35 cellular contexts compared by ENCODE assay signal in the genomic region with DNA sequence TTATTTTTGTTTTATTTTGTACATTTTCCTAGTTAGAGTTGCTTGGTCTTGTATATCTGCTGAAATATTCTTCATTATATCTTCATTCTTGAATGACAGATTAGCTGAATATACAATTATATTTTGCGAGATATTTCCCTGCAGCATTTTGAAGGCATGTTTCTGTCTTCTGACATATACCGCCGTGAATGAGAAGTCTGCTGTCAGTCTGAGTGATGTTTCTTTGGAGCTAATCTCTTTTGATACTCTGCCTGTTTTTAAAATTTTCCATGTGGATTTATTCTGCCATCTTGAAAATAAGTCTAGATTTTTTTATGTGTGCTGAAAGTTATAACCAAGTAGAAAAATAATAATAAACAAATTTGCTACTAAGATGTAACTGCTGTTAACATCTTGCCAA.
"Had no signal": no experiment of that assay in that cellular context is flagged by ENCODE, and none has a peak within 500 bp of the region (broad histone marks: within the 10 kb centered on the region; RNA-seq: fewer than 3 reads in every experiment).

No MANE protein-coding gene starts in this region.

- H3K4me2 ChIP-seq: KMS-11 had no signal

- H3K9ac ChIP-seq: KMS-11 had no signal

- H3K36me3 ChIP-seq: MG63 had no signal

- H3K27me3 ChIP-seq: MG63 had no signal

- DNase-seq: Karpas-422, Kasumi-1, MG63, MM.1S, MV-4-11, NCI-H1048, NCI-H1092, NCI-H1092 treated with DMSO at 0.1 percent for 48 hours, NCI-H1105, NCI-H1105 treated with DMSO at 0.1 percent for 48 hours, NCI-H1417, NCI-H1417 treated with DMSO at 0.1 percent for 48 hours, NCI-H1436, NCI-H1436 treated with DMSO at 0.1 percent for 48 hours, NCI-H146, NCI-H1694, NCI-H1694 treated with DMSO at 0.1 percent for 48 hours, NCI-H187, NCI-H187 treated with DMSO at 0.1 percent for 48 hours, NCI-H1930, NCI-H2029, NCI-H2029 treated with DMSO at 0.1 percent for 48 hours, NCI-H2081, NCI-H2081 treated with DMSO at 0.1 percent for 48 hours, NCI-H2107, NCI-H2171, NCI-H2171 treated with DMSO at 0.1 percent for 48 hours, NCI-H2227 treated with DMSO at 0.1 percent for 48 hours, NCI-H226, NCI-H345, NCI-H446, NCI-H446 treated with DMSO at 0.1 percent for 48 hours, NCI-H510A, NCI-H510A treated with DMSO at 0.1 percent for 48 hours had no signal

- H3K4me3 ChIP-seq: MG63 had no signal

- H3K27ac ChIP-seq: KMS-11 had no signal

- H3K9me3 ChIP-seq: MG63 had no signal
